9 cellular contexts compared by ENCODE assay signal in genomic region chr19:49877020-49877878, GRCh38. TPM values are rescaled to one million over a fixed set of nuclear protein-coding genes. Genes with fewer than 3 reads are reported as not detected.
DNase-seq lines count a peak whose midpoint lies in the region; ATAC-seq and TF ChIP-seq lines count a peak whose summit lies in the region.
"Had no signal": no experiment of that assay in that cellular context is flagged by ENCODE, and none has a peak within 500 bp of the region (broad histone marks: within the 10 kb centered on the region; RNA-seq: fewer than 3 reads in every experiment).

AKT1S1 (minus strand) TSS chr19:49877355; CDS start chr19:49873295, 4,060 bp downstream.
TBC1D17 (plus strand) TSS chr19:49877702; CDS start chr19:49877724, 22 bp downstream.

- DNase-seq in AG10803 (ENCODE audit: low read depth) (peak; percentile 100), NCI-H446 (lab: John Stamatoyannopoulos, UW) (peak; percentile 99 to 100), inferior parietal cortex (ENCODE audit: extremely low spot score) (peak; percentile 100), spleen (peak; percentile 99)
- DNase-seq in activated CD4-positive, CD25-positive, alpha-beta regulatory T cell treated with anti-CD3 and anti-CD28 coated beads, Interleukin-2, amount 50 U/mL, for 16 hours (ENCODE audit: low read depth, low spot score): peak; percentile 95
- peak; percentile 95 to 100 for DNase-seq in central memory CD8-positive, alpha-beta T cell (ENCODE audit: low spot score in 2 of 2)

- no peak for TF ChIP-seq CTCF in AG10803 (conservative IDR thresholded peaks at IDR 0.05; ENCODE audit: low read length)
- TF ChIP-seq CTCF in spleen (IDR thresholded peaks at IDR 0.05 in 8 of 11, conservative IDR thresholded peaks at IDR 0.05 in 3 of 11): peak in 1 of 11 experiments; percentile 16

- no peaks in the 10 kb centered on the region for H3K27me3 ChIP-seq in spleen (replicated peaks in 1 of 7)

- H3K27ac ChIP-seq in spleen: peak within 1 kb of the TSS; percentile 96 to 100 (median 99)

- H3K36me3 Mint-ChIP-seq in central memory CD8-positive, alpha-beta T cell (ENCODE audit: insufficient read depth): peaks cover 17% of the 10 kb centered on the region
- H3K36me3 Mint-ChIP-seq: activated naive CD8-positive, alpha-beta T cell had no signal

- H3K9me3 Mint-ChIP-seq in central memory CD8-positive, alpha-beta T cell: no peaks in the 10 kb centered on the region

- H3K4me1 ChIP-seq in spleen: peaks cover 10 to 60% (median 32%) of the 10 kb centered on the region in 6 donors

- ATAC-seq in GM19035 (IDR thresholded peaks at IDR 0.05; ENCODE audit: unreplicated experiment) (peak; percentile 69), HG03342 (IDR thresholded peaks at IDR 0.05; ENCODE audit: unreplicated experiment) (peak; percentile 56)
- ATAC-seq in central memory CD8-positive, alpha-beta T cell (replicated peaks; ENCODE audit: extremely low read depth, poor library complexity, severe bottlenecking): peak; percentile 75

- no peak within 1 kb of the TSS for H3K27ac Mint-ChIP-seq in central memory CD8-positive, alpha-beta T cell (ENCODE audit: low read depth)
- H3K27ac Mint-ChIP-seq: activated naive CD8-positive, alpha-beta T cell had no signal

- no peak within 1 kb of the TSS for H3K4me3 Mint-ChIP-seq in central memory CD8-positive, alpha-beta T cell
- H3K4me3 Mint-ChIP-seq: activated naive CD8-positive, alpha-beta T cell had no signal

- H3K9me3 ChIP-seq in spleen: no peaks in the 10 kb centered on the region

- H3K4me3 ChIP-seq in AG10803 (ENCODE audit: low read length) (peak within 1 kb of the TSS; percentile 100), spleen (peak within 1 kb of the TSS; percentile 58 to 87 (median 76))

- H3K27me3 Mint-ChIP-seq in central memory CD8-positive, alpha-beta T cell: no peaks in the 10 kb centered on the region
- H3K27me3 Mint-ChIP-seq: activated naive CD8-positive, alpha-beta T cell had no signal

- intact Hi-C loops in spleen (cut with DNase I; ENCODE audit: low total_unique reads): no loop called here

- WGBS in spleen, 5 donors: 0 to 1% (median 0%) methylated on average over 46 to 61 of the region's 61 CpGs

- peak; percentile 10 to 88 (median 69) for TF ChIP-seq POLR2A in spleen (IDR thresholded peaks at IDR 0.05)

- H3K4me1 Mint-ChIP-seq in central memory CD8-positive, alpha-beta T cell: peaks cover 27% of the 10 kb centered on the region

- peaks cover 9 to 61% (median 32%) of the 10 kb centered on the region in 6 donors for H3K36me3 ChIP-seq in spleen

RNA-seq across cellular contexts. Expression of gene AKT1S1, which starts in this region (rescaled TPM):
- total RNA-seq in spleen: 10 to 100 TPM in 6 of 7 donors, 1 to 10 TPM in 1; 8.7 to 27.8 (median 20.1) TPM
- polyA plus RNA-seq in spleen: 10 to 100 TPM; 11.6 to 24.8 (median 13.9) TPM

RNA-seq across cellular contexts. Expression of gene TBC1D17, which starts in this region (rescaled TPM):
- 10 to 100 TPM; 26.8 to 53.5 (median 38.2) TPM for total RNA-seq in spleen
- polyA plus RNA-seq in spleen: 10 to 100 TPM; 20.8 to 39.8 (median 34.9) TPM

Comparison
In these comparisons a context has a peak if more than half of its experiments do, and no peak if none do; other contexts are left out.
1. Peak in every context shown above with its lines: DNase-seq, ATAC-seq, H3K4me3 ChIP-seq and H3K27ac ChIP-seq.